In genomic region chr14:50726372-50727107, GRCh38 we compare ENCODE assay signal across 10 cellular contexts. TPM values are rescaled to one million over a fixed set of nuclear protein-coding genes. Genes with fewer than 3 reads are reported as not detected.
DNase-seq lines count a peak whose midpoint lies in the region; TF ChIP-seq lines count a peak whose summit lies in the region.
"Had no signal": no experiment of that assay in that cellular context is flagged by ENCODE, and none has a peak within 500 bp of the region (broad histone marks: within the 10 kb centered on the region; RNA-seq: fewer than 3 reads in every experiment).

No MANE protein-coding gene starts in this region.

- H3K27ac ChIP-seq in SJSA1, result 0 out of 2 replicates have a peak overlapping the region, but pooled peaks have one; percentile 8
- H3K27ac ChIP-seq in prostate gland, result no peak overlapping the region
- H3K27ac ChIP-seq: BLaER1 treated with 17β-estradiol and CSF1 and Interleukin-3, amounts not matched to agents 10 nM and 100 nM had no signal

- H3K4me1 Mint-ChIP-seq in activated naive CD4-positive, alpha-beta T cell treated with anti-CD3 and anti-CD28 coated beads, Interleukin-2, amount 50 U/mL, for 24 hours, result peaks cover 38% of the 10 kb centered on the region
- H3K4me1 Mint-ChIP-seq in stimulated activated naive CD8-positive, alpha-beta T cell treated with anti-CD3 and anti-CD28 coated beads, Interleukin-15, Interleukin-2, amounts not matched to agents 100 ng/mL and 50 ng/mL, for 24 hours (ENCODE audit: low read depth), result peaks cover 37% of the 10 kb centered on the region

- H3K9me3 ChIP-seq in SJSA1 (replicated peaks), result no peaks in the 10 kb centered on the region
- H3K9me3 ChIP-seq in prostate gland, result no peaks in the 10 kb centered on the region
- H3K9me3 ChIP-seq: BLaER1 treated with 17β-estradiol and CSF1 and Interleukin-3, amounts not matched to agents 10 nM and 100 nM had no signal

- H3K4me1 ChIP-seq in SJSA1 (replicated peaks) (peaks cover 10% of the 10 kb centered on the region), prostate gland (replicated peaks) (no peaks in the 10 kb centered on the region)
- H3K4me1 ChIP-seq: BLaER1 treated with 17β-estradiol and CSF1 and Interleukin-3, amounts not matched to agents 10 nM and 100 nM had no signal

- H3K27me3 ChIP-seq in SJSA1 (replicated peaks) (no peaks in the 10 kb centered on the region), prostate gland (replicated peaks; ENCODE audit: insufficient read depth) (no peaks in the 10 kb centered on the region)
- H3K27me3 ChIP-seq: BLaER1 treated with 17β-estradiol and CSF1 and Interleukin-3, amounts not matched to agents 10 nM and 100 nM had no signal

- intact Hi-C loops in posterior cingulate gyrus (cut with DNase I), result no loop called here
- intact Hi-C loops in prostate gland (cut with DNase I), result no loop called here

- 75% methylated on average over 3 of the region's 3 CpGs for WGBS in prostate gland

- peak overlapping the region; percentile 59 for H3K4me3 Mint-ChIP-seq in activated naive CD4-positive, alpha-beta T cell treated with anti-CD3 and anti-CD28 coated beads, Interleukin-2, amount 50 U/mL, for 24 hours
- peak overlapping the region; percentile 69 for H3K4me3 Mint-ChIP-seq in stimulated activated naive CD8-positive, alpha-beta T cell treated with anti-CD3 and anti-CD28 coated beads, Interleukin-15, Interleukin-2, amounts not matched to agents 100 ng/mL and 50 ng/mL, for 24 hours

- H3K27me3 Mint-ChIP-seq in activated naive CD4-positive, alpha-beta T cell treated with anti-CD3 and anti-CD28 coated beads, Interleukin-2, amount 50 U/mL, for 24 hours, result no peaks in the 10 kb centered on the region
- H3K27me3 Mint-ChIP-seq in stimulated activated naive CD8-positive, alpha-beta T cell treated with anti-CD3 and anti-CD28 coated beads, Interleukin-15, Interleukin-2, amounts not matched to agents 100 ng/mL and 50 ng/mL, for 24 hours, result no peaks in the 10 kb centered on the region

- H3K9me3 Mint-ChIP-seq in activated naive CD4-positive, alpha-beta T cell treated with anti-CD3 and anti-CD28 coated beads, Interleukin-2, amount 50 U/mL, for 24 hours, result no peaks in the 10 kb centered on the region
- H3K9me3 Mint-ChIP-seq in stimulated activated naive CD8-positive, alpha-beta T cell treated with anti-CD3 and anti-CD28 coated beads, Interleukin-15, Interleukin-2, amounts not matched to agents 100 ng/mL and 50 ng/mL, for 24 hours, result no peaks in the 10 kb centered on the region

- H3K36me3 ChIP-seq in SJSA1 (peaks cover 53% of the 10 kb centered on the region), prostate gland (no peaks in the 10 kb centered on the region)

- peaks cover 41% of the 10 kb centered on the region for H3K36me3 Mint-ChIP-seq in activated naive CD4-positive, alpha-beta T cell treated with anti-CD3 and anti-CD28 coated beads, Interleukin-2, amount 50 U/mL, for 24 hours
- H3K36me3 Mint-ChIP-seq in stimulated activated naive CD8-positive, alpha-beta T cell treated with anti-CD3 and anti-CD28 coated beads, Interleukin-15, Interleukin-2, amounts not matched to agents 100 ng/mL and 50 ng/mL, for 24 hours (ENCODE audit: low read depth), result peaks cover 87% of the 10 kb centered on the region

- DNase-seq in activated naive CD4-positive, alpha-beta T cell treated with Interleukin-2 at 50 U/mL for 16 hours, result no peak
- no peak for DNase-seq in SJSA1 (ENCODE audit: low read depth in 1 of 2, low spot score in 2 of 2)
- DNase-seq in epidermal melanocyte (ENCODE audit: insufficient read length, low spot score), result peak; percentile 52
- DNase-seq in medulla oblongata (ENCODE audit: extremely low spot score), result no peak
- no peak for DNase-seq in posterior cingulate gyrus
- no peak for DNase-seq in prostate gland (ENCODE audit: low spot score)
- DNase-seq: mesendoderm had no signal

- TF ChIP-seq CTCF in prostate gland (IDR thresholded peaks at IDR 0.05), result no peak

- peak overlapping the region; percentile 94 for H3K27ac Mint-ChIP-seq in activated naive CD4-positive, alpha-beta T cell treated with anti-CD3 and anti-CD28 coated beads, Interleukin-2, amount 50 U/mL, for 24 hours
- H3K27ac Mint-ChIP-seq in stimulated activated naive CD8-positive, alpha-beta T cell treated with anti-CD3 and anti-CD28 coated beads, Interleukin-15, Interleukin-2, amounts not matched to agents 100 ng/mL and 50 ng/mL, for 24 hours, result peak overlapping the region; percentile 86

- H3K4me3 ChIP-seq in SJSA1 (no peak overlapping the region), prostate gland (no peak overlapping the region)
- H3K4me3 ChIP-seq: BLaER1 treated with 17β-estradiol and CSF1 and Interleukin-3, amounts not matched to agents 10 nM and 100 nM had no signal

- no peak for TF ChIP-seq POLR2A in prostate gland (IDR thresholded peaks at IDR 0.05)

RNA-seq across cellular contexts. Expression of gene SAV1, which starts 58.4 kb away (rescaled TPM):
- total RNA-seq in SJSA1 (2014; rRNA removed; shearing (Covaris generic)), result 28.4 and 32.8 TPM in 2 replicates
- total RNA-seq in prostate gland, result 100 to 1,000 TPM in 1 of 2 donors, 10 to 100 TPM in 1; 29.4 to 105 TPM
